Comparison of ENCODE assay signal across 18 cellular contexts in the genomic region with DNA sequence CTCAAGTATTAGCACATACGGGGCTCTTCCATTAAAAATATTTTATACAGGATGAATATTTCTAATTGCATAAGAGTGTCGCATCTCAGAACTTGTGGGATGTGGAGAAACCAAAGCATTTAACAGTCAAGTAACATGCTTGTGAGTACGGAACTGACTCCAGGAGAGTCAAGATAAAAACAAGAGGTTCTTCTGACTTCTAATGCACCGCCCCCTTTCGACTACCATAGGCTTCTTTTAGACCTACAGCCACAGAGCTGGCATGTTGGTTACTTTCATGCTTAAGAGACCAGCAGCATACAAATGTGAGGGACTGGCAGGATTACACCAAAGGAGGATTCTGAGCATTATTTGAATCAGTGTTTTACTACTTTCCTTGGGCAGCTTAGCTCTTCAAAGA.
"Had no signal": no experiment of that assay in that cellular context is flagged by ENCODE, and none has a peak within 500 bp of the region (broad histone marks: within the 10 kb centered on the region; RNA-seq: fewer than 3 reads in every experiment).

No MANE protein-coding gene starts in this region.

- DNase-seq: activated CD4-positive, alpha-beta T cell treated with anti-CD3 and anti-CD28 coated beads for 1 hour; activated CD4-positive, alpha-beta T cell treated with anti-CD3 and anti-CD28 coated beads, Interleukin-2, amount 50 U/mL, for 1 hour; activated T-cell treated with anti-CD3 and anti-CD28 coated beads, Interleukin-2, amount 50 U/mL, for 24 hours; colonic mucosa; kidney; naive thymus-derived CD8-positive, alpha-beta T cell; sigmoid colon; spleen; stimulated activated CD4-positive, alpha-beta T cell treated with anti-CD3 and anti-CD28 coated beads, Interleukin-4, amount 100 ng/mL, for 1 hour; stimulated activated naive CD4-positive, alpha-beta T cell treated with Interleukin-2 at 50 U/mL for 16 hours; T-helper 1 cell; upper lobe of left lung had no signal

- H3K27me3 ChIP-seq: colonic mucosa, sigmoid colon, upper lobe of left lung had no signal

- H3K4me3 ChIP-seq: colonic mucosa, neural progenitor cell, sigmoid colon, spleen, thoracic aorta, upper lobe of left lung had no signal

- H3K36me3 Mint-ChIP-seq: activated naive CD4-positive, alpha-beta T cell treated with anti-CD3 and anti-CD28 coated beads, Interleukin-2, amount 50 U/mL, for 72 hours; naive thymus-derived CD8-positive, alpha-beta T cell had no signal

- H3K27ac Mint-ChIP-seq: activated naive CD4-positive, alpha-beta T cell treated with anti-CD3 and anti-CD28 coated beads, Interleukin-2, amount 50 U/mL, for 72 hours; activated T-cell treated with anti-CD3 and anti-CD28 coated beads, Interleukin-2, amount 50 U/mL, for 24 hours; activated T-helper 17 cell treated with anti-CD3 and anti-CD28 coated beads, Interleukin-2, amount 50 U/mL, for 72 hours; neural progenitor cell had no signal

- ATAC-seq: activated naive CD4-positive, alpha-beta T cell treated with anti-CD3 and anti-CD28 coated beads, Interleukin-2, amount 50 U/mL, for 72 hours; activated T-helper 17 cell treated with anti-CD3 and anti-CD28 coated beads, Interleukin-2, amount 50 U/mL, for 72 hours; naive thymus-derived CD8-positive, alpha-beta T cell had no signal

- H3K9me3 Mint-ChIP-seq: activated naive CD4-positive, alpha-beta T cell treated with anti-CD3 and anti-CD28 coated beads, Interleukin-2, amount 50 U/mL, for 72 hours; activated T-cell treated with anti-CD3 and anti-CD28 coated beads, Interleukin-2, amount 50 U/mL, for 24 hours; activated T-helper 17 cell treated with anti-CD3 and anti-CD28 coated beads, Interleukin-2, amount 50 U/mL, for 72 hours; central memory CD8-positive, alpha-beta T cell; naive thymus-derived CD8-positive, alpha-beta T cell; neural progenitor cell had no signal

- H3K9me3 ChIP-seq: colonic mucosa, sigmoid colon, spleen, thoracic aorta, upper lobe of left lung had no signal

- H3K4me3 Mint-ChIP-seq: activated T-cell treated with anti-CD3 and anti-CD28 coated beads, Interleukin-2, amount 50 U/mL, for 24 hours; activated T-helper 17 cell treated with anti-CD3 and anti-CD28 coated beads, Interleukin-2, amount 50 U/mL, for 72 hours; central memory CD8-positive, alpha-beta T cell; naive thymus-derived CD8-positive, alpha-beta T cell; neural progenitor cell had no signal

- H3K4me1 Mint-ChIP-seq: activated T-helper 17 cell treated with anti-CD3 and anti-CD28 coated beads, Interleukin-2, amount 50 U/mL, for 72 hours; central memory CD8-positive, alpha-beta T cell had no signal

- H3K36me3 ChIP-seq: colonic mucosa, neural progenitor cell, sigmoid colon, spleen, thoracic aorta, upper lobe of left lung had no signal

- H3K27ac ChIP-seq: colonic mucosa, epithelial cell of prostate, neural progenitor cell, thoracic aorta had no signal
